Comparison of ENCODE assay signal across 9 cellular contexts in genomic region chr3:46110701-46111493, GRCh38.
DNase-seq lines count a peak whose midpoint lies in the region; ATAC-seq and TF ChIP-seq lines count a peak whose summit lies in the region.
"Had no signal": no experiment of that assay in that cellular context is flagged by ENCODE, and none has a peak within 500 bp of the region (broad histone marks: within the 10 kb centered on the region; RNA-seq: fewer than 3 reads in every experiment).

No MANE protein-coding gene starts in this region.

- POLR2A ChIA-PET in RWPE1 (lab: Yijun Ruan, JAX; ENCODE audit: low non-redundant PET), result no interaction called here

- H3K27ac ChIP-seq in RWPE1, result no peak overlapping the region
- peak overlapping the region in 1 of 12 donors; percentile 89 for H3K27ac ChIP-seq in heart left ventricle
- H3K27ac ChIP-seq in upper lobe of left lung, result peak overlapping the region; percentile 58 to 72 (median 70)

- H3K4me1 ChIP-seq in heart left ventricle (peaks cover 0 to 60% (median 0%) of the 10 kb centered on the region in 12 donors), upper lobe of left lung (peaks cover 23 to 42% (median 41%) of the 10 kb centered on the region in 4 donors)

- TF ChIP-seq CTCF in RWPE1 (conservative IDR thresholded peaks at IDR 0.05; ENCODE audit: low read depth), result no peak
- no peak for TF ChIP-seq CTCF in heart left ventricle (IDR thresholded peaks at IDR 0.05)
- TF ChIP-seq CTCF in upper lobe of left lung (IDR thresholded peaks at IDR 0.05), result no peak

- TF ChIP-seq POLR2A in heart left ventricle (IDR thresholded peaks at IDR 0.05) (no peak), upper lobe of left lung (IDR thresholded peaks at IDR 0.05) (peak in 1 of 4 donors; percentile 56)

- intact Hi-C loops in heart left ventricle (cut with DNase I), result no loop called here

- 70 to 77% (median 71%) methylated on average over 9 of the region's 9 CpGs for WGBS in heart left ventricle, 4 donors
- 44 to 57% methylated on average over 9 of the region's 9 CpGs for WGBS in upper lobe of left lung, 2 donors

- CTCF ChIA-PET in RWPE1 (lab: Yijun Ruan, JAX), result no interaction called here

- H3K36me3 ChIP-seq in heart left ventricle (no peaks in the 10 kb centered on the region), upper lobe of left lung (no peaks in the 10 kb centered on the region)

- ATAC-seq in HG03045 (IDR thresholded peaks at IDR 0.05; ENCODE audit: unreplicated experiment) (peak; percentile 57), heart left ventricle (peak; percentile 42 to 76 (median 72)), upper lobe of left lung (ENCODE audit: low FRiP score in 2 of 2) (peak; percentile 66 to 80)

- peak in 1 of 4 donors; percentile 17 for TF ChIP-seq EP300 in upper lobe of left lung (IDR thresholded peaks at IDR 0.05)

- H3K27me3 ChIP-seq in heart left ventricle (no peaks in the 10 kb centered on the region), upper lobe of left lung (no peaks in the 10 kb centered on the region)

- H3K9me3 ChIP-seq in heart left ventricle (no peaks in the 10 kb centered on the region), upper lobe of left lung (no peaks in the 10 kb centered on the region)

- DNase-seq in SHP77 (lab: John Stamatoyannopoulos, UW) (peak; percentile 3 to 53), SHP77 treated with DMSO at 0.1 percent for 48 hours (lab: John Stamatoyannopoulos, UW) (no peak), RWPE1 (ENCODE audit: low spot score) (peak; percentile 75), heart left ventricle (peak in 1 of 5 donors; percentile 48), upper lobe of left lung (peak in 1 of 2 donors; percentile 76), epidermal melanocyte (ENCODE audit: insufficient read length, low spot score) (no peak)
- no peak for DNase-seq in stimulated activated CD4-positive, alpha-beta T cell treated with anti-CD3 and anti-CD28 coated beads, Interleukin-1b, Interleukin-23, amount 100 ng/mL, for 48 hours
- DNase-seq: CD4-positive, CD25-positive, alpha-beta regulatory T cell had no signal

- H3K4me3 ChIP-seq in heart left ventricle (no peak overlapping the region), upper lobe of left lung (no peak overlapping the region)

Comparison
In these comparisons a context has a peak if more than half of its experiments do, and no peak if none do; other contexts are left out.
1. DNase-seq: peak in SHP77 (2 of 2) and RWPE1 (single experiment); none in SHP77 treated with DMSO at 0.1 percent for 48 hours (single experiment), epidermal melanocyte (single experiment) and stimulated activated CD4-positive, alpha-beta T cell treated with anti-CD3 and anti-CD28 coated beads, Interleukin-1b, Interleukin-23, amount 100 ng/mL, for 48 hours (single experiment).
2. Peak in every context shown above with its lines, with median percentiles within 50 percentile points of each other: ATAC-seq.